ENCODE assay signal across 1 cellular context in genomic region chr12:29073631-29074239, GRCh38.
TF ChIP-seq lines count a peak whose summit lies in the region.

No MANE protein-coding gene starts in this region.

TF ChIP-seq in GM23338, 12 proteins besides CTCF, POLR2A, EP300 and RAD21 (continued from another document):
- no peak for TF ChIP-seq ZNF114 (CRISPR knock-in tag; IDR thresholded peaks at IDR 0.05)
- TF ChIP-seq CREB1 (CRISPR knock-in tag; IDR thresholded peaks at IDR 0.05; ENCODE audit: low read depth): no peak
- no peak for TF ChIP-seq JUNB (IDR thresholded peaks at IDR 0.05; ENCODE audit: unreplicated experiment)
- no peak for TF ChIP-seq EZH2phosphoT487 (IDR thresholded peaks at IDR 0.05; ENCODE audit: unreplicated experiment)
- TF ChIP-seq REST (IDR thresholded peaks at IDR 0.05; ENCODE audit: unreplicated experiment): no peak
- TF ChIP-seq NANOG (IDR thresholded peaks at IDR 0.05; ENCODE audit: borderline replicate concordance): no peak
- no peak for TF ChIP-seq POLR2AphosphoS5 (IDR thresholded peaks at IDR 0.05; ENCODE audit: low read depth)
- no peak for TF ChIP-seq EZH2 (IDR thresholded peaks at IDR 0.05; ENCODE audit: low read depth, unreplicated experiment)
- no peak for TF ChIP-seq ETS1 (IDR thresholded peaks at IDR 0.05)
- no peak for TF ChIP-seq STAT1 (IDR thresholded peaks at IDR 0.05; ENCODE audit: unreplicated experiment)
- TF ChIP-seq ZNF331 (CRISPR knock-in tag; IDR thresholded peaks at IDR 0.05; ENCODE audit: low read depth): no peak
